Comparison of ENCODE assay signal across 1 cellular context in the genomic region with DNA sequence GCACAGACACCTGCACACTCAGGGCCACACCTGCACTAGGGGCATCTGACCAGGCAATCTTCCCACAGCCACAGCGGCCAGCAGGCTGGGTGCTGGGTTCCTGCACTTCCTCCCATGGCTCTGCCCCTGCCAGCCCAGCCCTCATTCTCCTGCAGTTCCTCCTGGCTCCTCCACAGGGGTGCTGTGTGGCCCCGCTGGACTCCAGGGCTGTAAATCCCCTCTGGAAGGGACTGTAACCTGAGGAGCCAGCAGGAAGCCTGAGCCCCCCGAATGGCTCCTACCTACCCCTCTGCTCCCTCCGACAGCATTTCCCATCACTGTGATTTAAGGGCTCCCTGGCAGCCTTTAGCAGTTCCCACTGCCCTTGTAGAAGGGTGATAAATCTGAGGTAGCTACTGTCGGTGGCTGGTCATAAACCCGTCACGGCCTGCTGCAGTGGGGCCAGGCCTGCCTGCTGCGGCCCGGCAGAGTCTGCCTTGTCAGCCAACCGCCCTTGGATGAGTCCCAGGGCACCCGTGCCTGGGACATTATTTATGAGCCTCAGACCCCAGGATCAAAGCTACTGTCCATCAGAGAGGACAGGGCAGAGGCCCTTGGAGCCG.
TF ChIP-seq lines count a peak whose summit lies in the region.

No MANE protein-coding gene starts in this region.

TF ChIP-seq in Ishikawa, 13 proteins besides CTCF, POLR2A, EP300 and RAD21 (continued from another document):
- TF ChIP-seq, protein P1, sequence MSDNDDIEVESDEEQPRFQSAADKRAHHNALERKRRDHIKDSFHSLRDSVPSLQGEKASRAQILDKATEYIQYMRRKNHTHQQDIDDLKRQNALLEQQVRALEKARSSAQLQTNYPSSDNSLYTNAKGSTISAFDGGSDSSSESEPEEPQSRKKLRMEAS (IDR thresholded peaks at IDR 0.05) = no peak
